19 cellular contexts compared by ENCODE assay signal in the genomic region with DNA sequence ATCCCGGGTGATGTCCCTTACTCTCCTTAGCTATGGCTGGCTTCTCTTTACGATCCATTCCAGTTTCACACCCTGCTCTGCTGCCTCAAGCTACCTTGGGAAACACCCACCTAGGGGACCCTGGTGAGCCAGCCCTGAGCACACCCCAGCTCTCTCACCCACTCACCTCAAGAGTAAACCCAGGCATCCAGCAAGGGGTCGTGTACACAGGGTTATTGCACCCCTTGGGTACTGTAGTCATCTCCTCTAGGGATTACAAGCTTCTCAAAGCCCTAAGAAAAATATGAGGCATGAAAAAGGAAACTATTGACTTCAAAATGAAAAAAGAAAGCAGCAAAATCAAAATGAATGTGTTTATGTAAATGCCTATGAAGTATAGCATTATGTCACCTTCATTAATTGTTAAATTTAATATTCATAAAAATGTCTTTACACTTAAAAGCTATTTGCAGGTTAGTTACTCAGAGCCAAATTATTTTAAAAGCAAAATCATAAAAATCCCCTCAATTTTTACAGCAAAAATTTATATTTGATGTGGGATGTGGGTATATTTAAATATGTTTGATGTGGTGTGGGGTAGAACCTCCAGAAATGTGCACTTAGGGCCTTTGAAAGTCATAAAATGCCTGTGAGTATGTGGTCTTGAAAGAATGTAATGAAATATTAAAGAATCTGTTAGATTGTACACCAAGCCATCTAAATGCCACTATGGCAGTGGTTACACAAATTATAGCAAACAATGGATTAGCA.
DNase-seq lines count a peak whose midpoint lies in the region; ATAC-seq, FAIRE-seq and TF ChIP-seq lines count a peak whose summit lies in the region.
"Had no signal": no experiment of that assay in that cellular context is flagged by ENCODE, and none has a peak within 500 bp of the region (broad histone marks: within the 10 kb centered on the region; RNA-seq: fewer than 3 reads in every experiment).

No MANE protein-coding gene starts in this region.

- no peak overlapping the region for H4K8ac ChIP-seq in neuronal stem cell (ENCODE audit: low read depth, low read length)

- peak; percentile 64 for ATAC-seq in GM12878

- no peak overlapping the region for H2BK5ac ChIP-seq in neuronal stem cell (ENCODE audit: low read length)

- no peak for TF ChIP-seq EP300 in GM12878 (IDR thresholded peaks at IDR 0.05; ENCODE audit: borderline replicate concordance in 1 of 2, control insufficient read depth in 1 of 2, low read depth in 2 of 2, low read length in 2 of 2)

- H3K27ac ChIP-seq in GM12878 (ENCODE audit: control insufficient read depth, insufficient read depth) = no peak overlapping the region
- H3K27ac ChIP-seq in neuronal stem cell (replicated peaks; ENCODE audit: low read length) = no peak overlapping the region

- H3K9ac ChIP-seq in GM12878 (ENCODE audit: control insufficient read depth, insufficient read depth, low read length) = no peak overlapping the region
- H3K9ac ChIP-seq in neuronal stem cell (ENCODE audit: low read depth, low read length, poor library complexity) = no peak overlapping the region

- H3K36me3 ChIP-seq in GM12878 (ENCODE audit: control insufficient read depth in 2 of 2, insufficient read depth in 2 of 2, low read length in 1 of 2) (no peaks in the 10 kb centered on the region), neuronal stem cell (replicated peaks in 1 of 2; ENCODE audit: control insufficient read depth in 2 of 2, insufficient read depth in 2 of 2, low read length in 2 of 2) (no peaks in the 10 kb centered on the region)
- H3K36me3 ChIP-seq: HAP-1 had no signal

- no peaks in the 10 kb centered on the region for H3K79me1 ChIP-seq in neuronal stem cell (ENCODE audit: low read depth, low read length)

- SMC1A ChIA-PET in GM12878 (lab: Charles Lee; ENCODE audit: uncharacterized antibody, unreplicated experiment) = interaction anchor here (1.0 to 1.5 kb wide), 4 partner anchors 10 to 165 kb away, joined by 3 to 8 read pairs (median 4); no protein-coding TSS in a partner anchor

- H3K9me3 Mint-ChIP-seq in osteocyte (ENCODE audit: unreplicated experiment) = peaks cover 18% of the 10 kb centered on the region

- no peaks in the 10 kb centered on the region for H3K4me1 Mint-ChIP-seq in osteocyte (ENCODE audit: unreplicated experiment)
- H3K4me1 Mint-ChIP-seq: CD4-positive, alpha-beta memory T cell had no signal

- CTCF ChIA-PET in GM12878 (lab: Yijun Ruan, JAX) = interaction anchor here (1.0 to 1.2 kb wide), 2 partner anchors 28 to 230 kb away, joined by 3 read pairs; no protein-coding TSS in a partner anchor

- H3K4ac ChIP-seq in neuronal stem cell (ENCODE audit: low read length) = no peak overlapping the region

- no peak overlapping the region for H2BK120ac ChIP-seq in neuronal stem cell (ENCODE audit: low read depth, low read length)

- H3K14ac ChIP-seq in neuronal stem cell (ENCODE audit: low read length) = no peak overlapping the region

- intact Hi-C loops in GM12878 (cut with micrococcal nuclease; ENCODE audit: unreplicated experiment) (loop anchor here (10.0 kb wide), 1 partner anchor 228 kb away; no protein-coding TSS in a partner anchor), posterior vena cava (cut with DNase I) (no loop called here)

- no peak overlapping the region for H3K27ac Mint-ChIP-seq in osteocyte (ENCODE audit: unreplicated experiment)
- H3K27ac Mint-ChIP-seq: CD4-positive, alpha-beta memory T cell; HFFc6 had no signal

- peak; percentile 23 for DNase-seq in GM12865 (ENCODE audit: low read depth)
- peak; percentile 19 for DNase-seq in Jurkat, Clone E6-1 (ENCODE audit: low read depth, low spot score)
- no peak for DNase-seq in GM12878 (ENCODE audit: low read depth, low spot score)
- DNase-seq in osteocyte (ENCODE audit: extremely low spot score, unreplicated experiment) = peak; percentile 38
- DNase-seq in neuronal stem cell (ENCODE audit: low spot score) = no peak
- no peak for DNase-seq in posterior vena cava (ENCODE audit: low spot score)
- DNase-seq in foreskin melanocyte = no peak
- no peak for DNase-seq in stimulated activated CD4-positive, alpha-beta T cell treated with anti-CD3 and anti-CD28 coated beads, Interleukin-2, amount 100 ng/mL, for 48 hours
- DNase-seq: C1 segment of cervical spinal cord, Calu3, COR-L47, DMS53, EL, GDM1, GOT3, HFFc6 had no signal

- no peaks in the 10 kb centered on the region for H3K36me3 Mint-ChIP-seq in osteocyte (ENCODE audit: unreplicated experiment)
- H3K36me3 Mint-ChIP-seq: CD4-positive, alpha-beta memory T cell had no signal

- H2AK5ac ChIP-seq in neuronal stem cell (ENCODE audit: low read depth, low read length) = no peak overlapping the region

- no peak for FAIRE-seq in GM12878 (lab: Jason Lieb, UNC)
- FAIRE-seq: H54 had no signal

- in situ Hi-C loops in GM12878 (cut with MboI) = loop anchor here (10.0 kb wide), 1 partner anchor 168 kb away; no protein-coding TSS in a partner anchor

- H3K4me3 ChIP-seq in GM12865 (ENCODE audit: low read depth, low read length) = no peak overlapping the region
- no peak overlapping the region for H3K4me3 ChIP-seq in Jurkat, Clone E6-1 (ENCODE audit: low read length)
- H3K4me3 ChIP-seq in GM12878 = no peak overlapping the region
- no peak overlapping the region for H3K4me3 ChIP-seq in neuronal stem cell (ENCODE audit: low read length in 2 of 2)
- H3K4me3 ChIP-seq: HAP-1 had no signal

- no peak overlapping the region for H3K23ac ChIP-seq in neuronal stem cell (ENCODE audit: low read depth, low read length, poor library complexity)

- H3K27me3 Mint-ChIP-seq in osteocyte (ENCODE audit: unreplicated experiment) = no peaks in the 10 kb centered on the region

- TF ChIP-seq CTCF in GM12865 (IDR thresholded peaks at IDR 0.05; ENCODE audit: insufficient read depth, low read depth, low read length, missing control alignments) = no peak
- no peak for TF ChIP-seq CTCF in GM12878 (IDR thresholded peaks at IDR 0.05 in 2 of 3, conservative IDR thresholded peaks at IDR 0.05 in 1 of 3; ENCODE audit: control insufficient read depth in 2 of 3, extremely low read depth in 1 of 3, insufficient read depth in 1 of 3, low read depth in 3 of 3, low read length in 3 of 3)
- TF ChIP-seq CTCF in osteocyte (IDR thresholded peaks at IDR 0.05) = no peak

- no TSS peak for BruUV-seq in GM12878 (replicated peaks; lab: Mats Ljungman, UMichigan)

- H3K4me1 ChIP-seq in GM12878 (ENCODE audit: control insufficient read depth, insufficient read depth, low read length) = peaks cover 9% of the 10 kb centered on the region; the same call in 1 of the 2 replicates
- no peaks in the 10 kb centered on the region for H3K4me1 ChIP-seq in neuronal stem cell (ENCODE audit: control insufficient read depth in 2 of 2, insufficient read depth in 1 of 2, low read depth in 1 of 2, low read length in 2 of 2)
- H3K4me1 ChIP-seq: HAP-1 had no signal

- H2AFZ ChIP-seq in GM12878 (ENCODE audit: control insufficient read depth, low read depth, low read length) (no peak overlapping the region), neuronal stem cell (ENCODE audit: low read length) (no peak overlapping the region)

- no peak overlapping the region for H3K18ac ChIP-seq in neuronal stem cell (ENCODE audit: low read length)

- no peak overlapping the region for H2BK15ac ChIP-seq in neuronal stem cell (ENCODE audit: low read length)

- RAD21 ChIA-PET in GM12878 (lab: Charles Lee; ENCODE audit: unreplicated experiment) = interaction anchor here (1.0 to 1.6 kb wide), 5 partner anchors 11 to 166 kb away, joined by 3 to 11 read pairs (median 3); no protein-coding TSS in a partner anchor

- 0% methylated on average over 3 of the region's 3 CpGs for WGBS in GM12878 (ENCODE audit: insufficient coverage, insufficient replicate concordance, low lambda C conversion rate, missing lambda C conversion rate)
- no CpG with 5 or more reads among the region's 3 CpGs for WGBS in neuronal stem cell (ENCODE audit: extremely low coverage in 2 of 2, insufficient read length in 2 of 2, insufficient replicate concordance in 1 of 2), 2 donors

- H3K4me3 Mint-ChIP-seq in osteocyte (ENCODE audit: unreplicated experiment) = no peak overlapping the region
- H3K4me3 Mint-ChIP-seq: CD4-positive, alpha-beta memory T cell; HFFc6 had no signal

- H3K27me3 ChIP-seq in GM12878 (replicated peaks in 1 of 2; ENCODE audit: control insufficient read depth in 2 of 2, insufficient read depth in 2 of 2, low read length in 1 of 2) (no peaks in the 10 kb centered on the region; a peak in 1 of 4 replicates), neuronal stem cell (ENCODE audit: control insufficient read depth in 3 of 3, insufficient read depth in 3 of 3, low read depth in 1 of 3, low read length in 3 of 3) (no peaks in the 10 kb centered on the region)

- no peak for TF ChIP-seq POLR2A in GM12878 (IDR thresholded peaks at IDR 0.05; ENCODE audit: low read depth, low read length)

- no peak overlapping the region for H4K91ac ChIP-seq in neuronal stem cell (ENCODE audit: low read depth, low read length, poor library complexity)

- H2BK12ac ChIP-seq in neuronal stem cell (ENCODE audit: low read length) = no peak overlapping the region

- no peak for TF ChIP-seq RAD21 in GM12878 (IDR thresholded peaks at IDR 0.05; ENCODE audit: insufficient read depth, low read depth, low read length)

- H4K20me1 ChIP-seq in GM12878 (ENCODE audit: control insufficient read depth, insufficient read depth) = no peaks in the 10 kb centered on the region

- H3K4me2 ChIP-seq in GM12878 (ENCODE audit: control insufficient read depth, insufficient read depth) (no peak overlapping the region; the same call in 1 of the 2 replicates), neuronal stem cell (ENCODE audit: insufficient read depth, low read length, poor library complexity, severe bottlenecking) (no peak overlapping the region)

- peaks cover 2% of the 10 kb centered on the region; the same call in 2 of the 3 replicates for H3K9me3 ChIP-seq in GM12878 (replicated peaks; ENCODE audit: control insufficient read depth, insufficient read depth, low read length)
- H3K9me3 ChIP-seq in neuronal stem cell (replicated peaks in 1 of 2; ENCODE audit: control insufficient read depth in 2 of 2, insufficient read depth in 1 of 2, low read depth in 1 of 2, low read length in 2 of 2) = peaks cover 0 to 2% of the 10 kb centered on the region in 2 donors
- H3K9me3 ChIP-seq: HAP-1 had no signal

- H3K79me2 ChIP-seq in GM12878 (ENCODE audit: control insufficient read depth, insufficient read depth, low read length) = no peaks in the 10 kb centered on the region

- POLR2A ChIA-PET in GM12878 (lab: Charles Lee) = no interaction called here

TF ChIP-seq in GM12878, 131 proteins besides CTCF, POLR2A, EP300 and RAD21 (continues in another document):
- TF ChIP-seq EGR1 (IDR thresholded peaks at IDR 0.05; ENCODE audit: borderline replicate concordance in 1 of 2, low read depth in 2 of 2, low read length in 2 of 2) (no peak), FOXK2 (IDR thresholded peaks at IDR 0.05) (no peak)

Comparison
In these comparisons a context has a peak if more than half of its experiments do, and no peak if none do; other contexts are left out.
1. DNase-seq: peak in GM12865 (single experiment), Jurkat, Clone E6-1 (single experiment) and osteocyte (single experiment); none in GM12878 (single experiment), neuronal stem cell (single experiment), posterior vena cava (single experiment), foreskin melanocyte (single experiment) and stimulated activated CD4-positive, alpha-beta T cell treated with anti-CD3 and anti-CD28 coated beads, Interleukin-2, amount 100 ng/mL, for 48 hours (0 of 2).